In genomic region chr3:15959434-15959811, GRCh38 we compare ENCODE assay signal across 22 cellular contexts.
DNase-seq lines count a peak whose midpoint lies in the region; FAIRE-seq and TF ChIP-seq lines count a peak whose summit lies in the region.
"Had no signal": no experiment of that assay in that cellular context is flagged by ENCODE, and none has a peak within 500 bp of the region (broad histone marks: within the 10 kb centered on the region; RNA-seq: fewer than 3 reads in every experiment).

No MANE protein-coding gene starts in this region.

- in situ Hi-C loops in KBM-7 (cut with MboI; ENCODE audit: low pct_unique_long_range_greater_than_20kb, low sequenced_read_pairs), result no loop called here

- H3K9me3 Mint-ChIP-seq in HFFc6, result no peaks in the 10 kb centered on the region
- H3K9me3 Mint-ChIP-seq: CD8-positive, alpha-beta memory T cell had no signal

- TF ChIP-seq CTCF in HFFc6 (IDR thresholded peaks at IDR 0.05) (no peak), colonic mucosa (IDR thresholded peaks at IDR 0.05) (no peak)

- H3K9me3 ChIP-seq in small intestine (ENCODE audit: control insufficient read depth, low read depth) (no peaks in the 10 kb centered on the region), colonic mucosa (no peaks in the 10 kb centered on the region)
- H3K9me3 ChIP-seq: Peyer's patch had no signal

- H3K36me3 Mint-ChIP-seq in HFFc6 (ENCODE audit: low read depth), result no peaks in the 10 kb centered on the region
- H3K36me3 Mint-ChIP-seq: CD8-positive, alpha-beta memory T cell had no signal

- no peak for FAIRE-seq in small intestine (lab: Jason Lieb, UNC)
- FAIRE-seq: GM18507 had no signal

- no peak overlapping the region for H3K4me3 Mint-ChIP-seq in HFFc6
- H3K4me3 Mint-ChIP-seq: CD8-positive, alpha-beta memory T cell; IgD-negative memory B cell had no signal

- H3K27me3 Mint-ChIP-seq in HFFc6 (ENCODE audit: insufficient read depth), result no peaks in the 10 kb centered on the region
- H3K27me3 Mint-ChIP-seq: IgD-negative memory B cell had no signal

- H3K4me1 ChIP-seq in small intestine (ENCODE audit: control insufficient read depth in 2 of 2, insufficient read depth in 1 of 2, low read depth in 1 of 2, low read length in 1 of 2) (peaks cover 0 to 4% of the 10 kb centered on the region in 2 donors), colonic mucosa (no peaks in the 10 kb centered on the region)
- H3K4me1 ChIP-seq: Peyer's patch had no signal

- H3K36me3 ChIP-seq in small intestine (ENCODE audit: control insufficient read depth in 2 of 2, insufficient read depth in 2 of 2, low read length in 2 of 2) (no peaks in the 10 kb centered on the region), colonic mucosa (no peaks in the 10 kb centered on the region)
- H3K36me3 ChIP-seq: Peyer's patch had no signal

- peak overlapping the region; percentile 26; the same call in 1 of the 2 replicates for H3K27ac Mint-ChIP-seq in HFFc6
- H3K27ac Mint-ChIP-seq: CD8-positive, alpha-beta memory T cell; IgD-negative memory B cell had no signal

- H3K9ac ChIP-seq in colonic mucosa (ENCODE audit: low read depth in 2 of 2, low read length in 2 of 2), result no peak overlapping the region

- H3K27me3 ChIP-seq in small intestine (ENCODE audit: control insufficient read depth in 2 of 2, insufficient read depth in 2 of 2, low read length in 2 of 2) (no peaks in the 10 kb centered on the region), colonic mucosa (no peaks in the 10 kb centered on the region)
- H3K27me3 ChIP-seq: Peyer's patch had no signal

- intact Hi-C loops in colonic mucosa (cut with DNase I), result no loop called here

- H3K4me1 Mint-ChIP-seq in HFFc6 (ENCODE audit: low read depth), result peaks cover 59% of the 10 kb centered on the region
- H3K4me1 Mint-ChIP-seq: CD8-positive, alpha-beta memory T cell had no signal

- no peak overlapping the region for H3K27ac ChIP-seq in small intestine (ENCODE audit: low read depth in 1 of 2, low read length in 1 of 2)
- H3K27ac ChIP-seq in colonic mucosa, result no peak overlapping the region
- H3K27ac ChIP-seq: C4-2B, Peyer's patch had no signal

- WGBS in small intestine, 3 donors, result 63 to 97% (median 84%) methylated on average over 2 of the region's 2 CpGs

- DNase-seq in AG08395 (ENCODE audit: low spot score), result peak; percentile 27
- DNase-seq in HFFc6, result peak; percentile 41
- peak; percentile 26 for DNase-seq in amniotic stem cell (lab: John Stamatoyannopoulos, UW)
- peak; percentile 82 for DNase-seq in fibroblast of peridontal ligament (ENCODE audit: extremely low read depth)
- no peak for DNase-seq in small intestine
- DNase-seq in colonic mucosa, result no peak
- DNase-seq in KBM-7, result no peak
- DNase-seq in activated effector memory CD4-positive, alpha-beta T cell treated with anti-CD3 and anti-CD28 coated beads, Interleukin-2, amount 50 U/mL, for 16 hours, result no peak
- DNase-seq: 8988T; Calu3; CD8-positive, alpha-beta memory T cell; DMS153; GDM1; GOT3; Karpas-422; NCI-H187; NCI-H446; NCI-H526; Peyer's patch had no signal

- H3K4me3 ChIP-seq in small intestine (ENCODE audit: low read depth in 1 of 2, low read length in 2 of 2) (no peak overlapping the region), colonic mucosa (no peak overlapping the region)
- H3K4me3 ChIP-seq: Peyer's patch had no signal

Comparison
In these comparisons a context has a peak if more than half of its experiments do, and no peak if none do; other contexts are left out.
1. DNase-seq: peak in AG08395 (single experiment), HFFc6 (single experiment), amniotic stem cell (single experiment) and fibroblast of peridontal ligament (single experiment); none in small intestine (single experiment), colonic mucosa (single experiment), KBM-7 (single experiment) and activated effector memory CD4-positive, alpha-beta T cell treated with anti-CD3 and anti-CD28 coated beads, Interleukin-2, amount 50 U/mL, for 16 hours (single experiment).